In the genomic region with DNA sequence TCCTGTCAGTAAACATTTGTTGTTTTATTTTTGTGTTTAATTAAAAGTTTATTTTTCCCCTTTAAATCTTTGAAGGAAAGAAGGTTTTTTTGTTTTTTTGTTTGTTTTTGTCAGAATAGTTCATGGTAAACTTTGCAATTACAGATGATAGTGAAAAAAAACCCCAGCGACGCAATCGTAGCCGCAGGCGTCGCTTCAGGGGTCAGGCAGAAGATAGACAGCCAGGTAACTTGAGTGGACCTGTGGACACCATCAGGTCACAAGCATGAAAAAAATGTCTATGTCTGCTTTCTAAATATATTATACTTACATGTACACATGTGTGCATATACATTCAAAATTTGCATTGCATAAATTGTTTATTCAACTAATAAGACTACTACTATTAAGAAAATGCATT, we compare ENCODE assay signal across 28 cellular contexts.
"Had no signal": no experiment of that assay in that cellular context is flagged by ENCODE, and none has a peak within 500 bp of the region (broad histone marks: within the 10 kb centered on the region; RNA-seq: fewer than 3 reads in every experiment).

No MANE protein-coding gene starts in this region.

- H3K9me3 ChIP-seq: esophagus squamous epithelium, gastrocnemius medialis, heart right ventricle, left ventricle myocardium inferior, lower lobe of right lung, mucosa of descending colon had no signal

- H3K4me1 ChIP-seq: esophagus squamous epithelium, gastrocnemius medialis, lower lobe of right lung had no signal

- H3K27ac ChIP-seq: coronary artery, epithelial cell of prostate, esophagus squamous epithelium, gastrocnemius medialis, heart right ventricle, left ventricle myocardium inferior, lower lobe of right lung had no signal

- ATAC-seq: effector memory CD8-positive, alpha-beta T cell; esophagus mucosa; gastrocnemius medialis; heart right ventricle; left colon; left lobe of liver; lower lobe of right lung; mucosa of descending colon had no signal

- H3K4me3 ChIP-seq: coronary artery, dorsolateral prefrontal cortex, esophagus squamous epithelium, gastrocnemius medialis, heart right ventricle, left ventricle myocardium inferior, lower lobe of right lung, mucosa of descending colon had no signal

- H3K27me3 ChIP-seq: dorsolateral prefrontal cortex, esophagus squamous epithelium, gastrocnemius medialis, heart right ventricle had no signal

- DNase-seq: dermis blood vessel endothelial cell; dorsolateral prefrontal cortex; effector CD4-positive, alpha-beta T cell; effector memory CD8-positive, alpha-beta T cell; endodermal cell; erythroblast; esophagus squamous epithelium; foreskin fibroblast; gastrocnemius medialis; glutamatergic neuron; head of caudate nucleus; heart right ventricle; hippocampal formation; islet precursor cell; kidney; kidney glomerular epithelial cell; left colon; left ventricle myocardium inferior; lower lobe of right lung; mesenchymal stem cell; mucosa of descending colon; naive B cell had no signal

- FAIRE-seq: colon, endometrium, kidney had no signal
